ENCODE assay signal across 9 cellular contexts in the genomic region with DNA sequence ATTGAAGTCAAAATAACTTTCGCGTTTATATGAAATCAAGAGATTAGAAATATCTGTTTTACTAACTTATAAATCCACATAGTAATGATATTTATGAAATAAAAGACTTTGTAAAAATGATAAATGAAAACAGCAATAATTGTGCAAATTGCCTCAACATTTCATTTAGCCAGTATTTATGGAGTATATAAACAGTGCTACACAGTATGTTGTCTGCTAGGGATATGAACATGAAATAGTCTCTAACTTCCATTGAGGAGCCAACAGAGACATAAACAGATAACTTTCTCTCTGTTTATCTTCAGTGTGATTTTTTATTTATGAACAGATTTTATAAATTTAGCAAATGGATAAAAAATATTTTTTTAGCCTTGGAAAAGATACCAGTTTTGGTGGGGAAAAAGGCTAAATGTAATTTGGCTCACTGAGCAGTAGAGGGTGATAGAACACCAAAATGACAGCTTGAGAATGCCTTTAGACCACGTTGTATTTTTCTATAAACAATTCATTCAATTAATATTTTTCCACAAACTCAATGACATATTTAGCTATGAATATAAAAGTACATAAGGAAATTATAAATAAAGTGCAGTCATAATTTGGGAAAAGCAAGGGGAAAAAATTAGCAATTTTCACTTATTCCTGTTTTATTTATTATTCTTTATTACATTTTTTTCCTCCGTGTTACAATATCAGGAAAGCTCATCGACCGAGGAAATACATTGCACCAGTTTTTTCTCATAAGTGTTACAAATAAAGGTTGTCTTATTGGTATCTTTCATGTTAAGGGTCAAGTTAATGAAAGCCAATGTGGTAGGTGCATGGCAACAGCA. TPM values are rescaled to one million over a fixed set of nuclear protein-coding genes. Genes with fewer than 3 reads are reported as not detected.
DNase-seq lines count a peak whose midpoint lies in the region; ATAC-seq lines count a peak whose summit lies in the region.
"Had no signal": no experiment of that assay in that cellular context is flagged by ENCODE, and none has a peak within 500 bp of the region (broad histone marks: within the 10 kb centered on the region; RNA-seq: fewer than 3 reads in every experiment).

No MANE protein-coding gene starts in this region.

- no peak overlapping the region for H3K4me3 Mint-ChIP-seq in T-helper 17 cell

- DNase-seq in NCI-H2029 treated with DMSO at 0.1 percent for 48 hours (lab: John Stamatoyannopoulos, UW): peak; percentile 11
- DNase-seq in NCI-H2029 (lab: John Stamatoyannopoulos, UW): no peak
- DNase-seq in M059J (ENCODE audit: low read depth): peak; percentile 38
- no peak for DNase-seq in T-helper 17 cell
- peak; percentile 10 for DNase-seq in germinal center (ENCODE audit: low spot score)
- no peak for DNase-seq in sciatic nerve (ENCODE audit: low spot score)
- DNase-seq in activated gamma-delta T cell (lab: John Stamatoyannopoulos, UW): no peak
- no peak for DNase-seq in activated CD8-positive, alpha-beta memory T cell treated with anti-CD3 and anti-CD28 coated beads, Interleukin-2, amount 50 U/mL, for 48 hours

- ATAC-seq in T-helper 17 cell: peak; percentile 78
- ATAC-seq in sciatic nerve: peak; percentile 63

- H3K27ac Mint-ChIP-seq in T-helper 17 cell: no peak overlapping the region

- H3K9me3 ChIP-seq in T-helper 17 cell (ENCODE audit: control insufficient read depth, low read length, poor library complexity, severe bottlenecking): no peaks in the 10 kb centered on the region
- H3K9me3 ChIP-seq: BLaER1 had no signal

- peaks cover 17% of the 10 kb centered on the region for H3K27me3 Mint-ChIP-seq in T-helper 17 cell

- intact Hi-C loops in sciatic nerve (cut with DNase I): no loop called here

- H3K4me1 Mint-ChIP-seq in T-helper 17 cell: no peaks in the 10 kb centered on the region

- no peaks in the 10 kb centered on the region for H3K36me3 Mint-ChIP-seq in T-helper 17 cell (ENCODE audit: low read depth)

RNA-seq across cellular contexts. Expression of a gene that starts 47.4 kb away (rescaled TPM):
- total RNA-seq in M059J (2014; rRNA removed; shearing (Covaris generic)): 12.6 and 15.4 TPM in 2 replicates
- 10 to 100 TPM; 11.4 to 11.7 TPM for total RNA-seq in T-helper 17 cell
- total RNA-seq in sciatic nerve: 32.3 TPM

Comparison
In these comparisons a context has a peak if more than half of its experiments do, and no peak if none do; other contexts are left out.
1. DNase-seq: peak in NCI-H2029 treated with DMSO at 0.1 percent for 48 hours (single experiment), M059J (single experiment) and germinal center (single experiment); none in NCI-H2029 (single experiment), T-helper 17 cell (0 of 3), sciatic nerve (single experiment), activated gamma-delta T cell (single experiment) and activated CD8-positive, alpha-beta memory T cell treated with anti-CD3 and anti-CD28 coated beads, Interleukin-2, amount 50 U/mL, for 48 hours (single experiment).